Comparison of ENCODE assay signal across 1 cellular context in genomic region chr13:46104868-46105267, GRCh38.
A peak's percentile ranks its signal among the peaks of the same experiment; 100 is the strongest.
TF ChIP-seq lines count a peak whose summit lies in the region.

Gene CPB2, minus strand, starts transcription at chr13:46105033. Its CDS starts 24 bp downstream, at chr13:46105009.

TF ChIP-seq in HepG2, 621 proteins besides CTCF, POLR2A, EP300 and RAD21 (continued from another document and continues in another):
- TF ChIP-seq DRAP1 (CRISPR knock-in tag; IDR thresholded peaks at IDR 0.05) (peak; percentile 61), NFYC (CRISPR knock-in tag; IDR thresholded peaks at IDR 0.05) (no peak), SP140L (CRISPR knock-in tag; IDR thresholded peaks at IDR 0.05; ENCODE audit: borderline replicate concordance) (0 out of 2 replicates have a peak, but pooled peaks have one; percentile 71), ZNF776 (CRISPR knock-in tag; IDR thresholded peaks at IDR 0.05) (no peak), HMG20B (CRISPR knock-in tag; conservative IDR thresholded peaks at IDR 0.05) (0 out of 2 replicates have a peak, but pooled peaks have one; percentile 27), KDM1A (CRISPR knock-in tag; IDR thresholded peaks at IDR 0.05) (no peak), ZNF879 (CRISPR knock-in tag; IDR thresholded peaks at IDR 0.05) (no peak), DMAP1 (CRISPR knock-in tag; IDR thresholded peaks at IDR 0.05) (peak; percentile 71; the same call in 1 of the 2 replicates), SP1 (IDR thresholded peaks at IDR 0.05) (no peak), SP1 (CRISPR knock-in tag; IDR thresholded peaks at IDR 0.05) (no peak), NR2F1 (CRISPR knock-in tag; IDR thresholded peaks at IDR 0.05) (no peak), FOXC1 (CRISPR knock-in tag; IDR thresholded peaks at IDR 0.05; ENCODE audit: borderline replicate concordance) (no peak), CENPT (CRISPR knock-in tag; IDR thresholded peaks at IDR 0.05; ENCODE audit: low read depth) (no peak), ZNF576 (CRISPR knock-in tag; IDR thresholded peaks at IDR 0.05) (no peak), LBX2 (CRISPR knock-in tag; IDR thresholded peaks at IDR 0.05; ENCODE audit: borderline replicate concordance) (no peak), MED13 (CRISPR knock-in tag; IDR thresholded peaks at IDR 0.05) (no peak), ZNF703 (CRISPR knock-in tag; IDR thresholded peaks at IDR 0.05; ENCODE audit: borderline replicate concordance) (no peak), ZNF629 (CRISPR knock-in tag; conservative IDR thresholded peaks at IDR 0.05) (peak; percentile 95), ELF1 (CRISPR knock-in tag; IDR thresholded peaks at IDR 0.05) (no peak), TOE1 (CRISPR knock-in tag; IDR thresholded peaks at IDR 0.05) (no peak; the same call in 1 of the 2 replicates), ZNF501 (CRISPR knock-in tag; IDR thresholded peaks at IDR 0.05) (no peak), JDP2 (CRISPR knock-in tag; IDR thresholded peaks at IDR 0.05; ENCODE audit: borderline replicate concordance) (no peak), ZNF24 (IDR thresholded peaks at IDR 0.05) (no peak), HNRNPUL1 (IDR thresholded peaks at IDR 0.05; ENCODE audit: low read depth, low read length) (peak; percentile 72; the same call in 1 of the 2 replicates), RFX3 (CRISPR knock-in tag; IDR thresholded peaks at IDR 0.05) (no peak), NCOA2 (CRISPR knock-in tag; IDR thresholded peaks at IDR 0.05) (peak; percentile 77), KDM6A (CRISPR knock-in tag; IDR thresholded peaks at IDR 0.05; ENCODE audit: low read depth) (peak; percentile 73; the same call in 1 of the 2 replicates), HDAC6 (IDR thresholded peaks at IDR 0.05; ENCODE audit: low read depth, low read length) (no peak), KAT2B (IDR thresholded peaks at IDR 0.05; ENCODE audit: borderline replicate concordance, low read depth, low read length) (no peak), ZSCAN29 (CRISPR knock-in tag; conservative IDR thresholded peaks at IDR 0.05) (0 out of 2 replicates have a peak, but pooled peaks have one; percentile 24), ATF1 (CRISPR knock-in tag; IDR thresholded peaks at IDR 0.05) (peak; percentile 59; the same call in 1 of the 2 replicates), STAT6 (CRISPR knock-in tag; IDR thresholded peaks at IDR 0.05; ENCODE audit: borderline replicate concordance) (no peak), ZSCAN20 (CRISPR knock-in tag; IDR thresholded peaks at IDR 0.05; ENCODE audit: borderline replicate concordance) (no peak), ZNF781 (CRISPR knock-in tag; IDR thresholded peaks at IDR 0.05; ENCODE audit: borderline replicate concordance, not compliant biosample characterization) (no peak), HNRNPL (IDR thresholded peaks at IDR 0.05; ENCODE audit: low read depth, low read length) (no peak), MXD4 (CRISPR knock-in tag; IDR thresholded peaks at IDR 0.05) (no peak; the same call in 1 of the 2 replicates), ZSCAN12 (CRISPR knock-in tag; IDR thresholded peaks at IDR 0.05) (no peak), CBX2 (IDR thresholded peaks at IDR 0.05; ENCODE audit: low read depth, low read length) (no peak), CBX2 (CRISPR knock-in tag; IDR thresholded peaks at IDR 0.05; ENCODE audit: low read depth) (no peak), ZFP82 (CRISPR knock-in tag; IDR thresholded peaks at IDR 0.05; ENCODE audit: borderline replicate concordance) (no peak), DNMT3B (CRISPR knock-in tag; conservative IDR thresholded peaks at IDR 0.05) (no peak), ZEB1 (IDR thresholded peaks at IDR 0.05; ENCODE audit: insufficient replicate concordance, low read depth) (no peak), GZF1 (CRISPR knock-in tag; IDR thresholded peaks at IDR 0.05) (no peak), ZNF761 (CRISPR knock-in tag; conservative IDR thresholded peaks at IDR 0.05) (no peak)
- TF ChIP-seq, protein P1, sequence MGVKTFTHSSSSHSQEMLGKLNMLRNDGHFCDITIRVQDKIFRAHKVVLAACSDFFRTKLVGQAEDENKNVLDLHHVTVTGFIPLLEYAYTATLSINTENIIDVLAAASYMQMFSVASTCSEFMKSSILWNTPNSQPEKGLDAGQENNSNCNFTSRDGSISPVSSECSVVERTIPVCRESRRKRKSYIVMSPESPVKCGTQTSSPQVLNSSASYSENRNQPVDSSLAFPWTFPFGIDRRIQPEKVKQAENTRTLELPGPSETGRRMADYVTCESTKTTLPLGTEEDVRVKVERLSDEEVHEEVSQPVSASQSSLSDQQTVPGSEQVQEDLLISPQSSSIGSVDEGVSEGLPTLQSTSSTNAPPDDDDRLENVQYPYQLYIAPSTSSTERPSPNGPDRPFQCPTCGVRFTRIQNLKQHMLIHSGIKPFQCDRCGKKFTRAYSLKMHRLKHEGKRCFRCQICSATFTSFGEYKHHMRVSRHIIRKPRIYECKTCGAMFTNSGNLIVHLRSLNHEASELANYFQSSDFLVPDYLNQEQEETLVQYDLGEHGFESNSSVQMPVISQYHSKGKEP (CRISPR knock-in tag; IDR thresholded peaks at IDR 0.05) = no peak
- TF ChIP-seq, protein P2, sequence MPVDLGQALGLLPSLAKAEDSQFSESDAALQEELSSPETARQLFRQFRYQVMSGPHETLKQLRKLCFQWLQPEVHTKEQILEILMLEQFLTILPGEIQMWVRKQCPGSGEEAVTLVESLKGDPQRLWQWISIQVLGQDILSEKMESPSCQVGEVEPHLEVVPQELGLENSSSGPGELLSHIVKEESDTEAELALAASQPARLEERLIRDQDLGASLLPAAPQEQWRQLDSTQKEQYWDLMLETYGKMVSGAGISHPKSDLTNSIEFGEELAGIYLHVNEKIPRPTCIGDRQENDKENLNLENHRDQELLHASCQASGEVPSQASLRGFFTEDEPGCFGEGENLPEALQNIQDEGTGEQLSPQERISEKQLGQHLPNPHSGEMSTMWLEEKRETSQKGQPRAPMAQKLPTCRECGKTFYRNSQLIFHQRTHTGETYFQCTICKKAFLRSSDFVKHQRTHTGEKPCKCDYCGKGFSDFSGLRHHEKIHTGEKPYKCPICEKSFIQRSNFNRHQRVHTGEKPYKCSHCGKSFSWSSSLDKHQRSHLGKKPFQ (CRISPR knock-in tag; IDR thresholded peaks at IDR 0.05; ENCODE audit: insufficient replicate concordance) = no peak
- TF ChIP-seq, protein P3, sequence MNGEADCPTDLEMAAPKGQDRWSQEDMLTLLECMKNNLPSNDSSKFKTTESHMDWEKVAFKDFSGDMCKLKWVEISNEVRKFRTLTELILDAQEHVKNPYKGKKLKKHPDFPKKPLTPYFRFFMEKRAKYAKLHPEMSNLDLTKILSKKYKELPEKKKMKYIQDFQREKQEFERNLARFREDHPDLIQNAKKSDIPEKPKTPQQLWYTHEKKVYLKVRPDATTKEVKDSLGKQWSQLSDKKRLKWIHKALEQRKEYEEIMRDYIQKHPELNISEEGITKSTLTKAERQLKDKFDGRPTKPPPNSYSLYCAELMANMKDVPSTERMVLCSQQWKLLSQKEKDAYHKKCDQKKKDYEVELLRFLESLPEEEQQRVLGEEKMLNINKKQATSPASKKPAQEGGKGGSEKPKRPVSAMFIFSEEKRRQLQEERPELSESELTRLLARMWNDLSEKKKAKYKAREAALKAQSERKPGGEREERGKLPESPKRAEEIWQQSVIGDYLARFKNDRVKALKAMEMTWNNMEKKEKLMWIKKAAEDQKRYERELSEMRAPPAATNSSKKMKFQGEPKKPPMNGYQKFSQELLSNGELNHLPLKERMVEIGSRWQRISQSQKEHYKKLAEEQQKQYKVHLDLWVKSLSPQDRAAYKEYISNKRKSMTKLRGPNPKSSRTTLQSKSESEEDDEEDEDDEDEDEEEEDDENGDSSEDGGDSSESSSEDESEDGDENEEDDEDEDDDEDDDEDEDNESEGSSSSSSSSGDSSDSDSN (CRISPR knock-in tag; IDR thresholded peaks at IDR 0.05) = no peak
- TF ChIP-seq, protein P4, sequence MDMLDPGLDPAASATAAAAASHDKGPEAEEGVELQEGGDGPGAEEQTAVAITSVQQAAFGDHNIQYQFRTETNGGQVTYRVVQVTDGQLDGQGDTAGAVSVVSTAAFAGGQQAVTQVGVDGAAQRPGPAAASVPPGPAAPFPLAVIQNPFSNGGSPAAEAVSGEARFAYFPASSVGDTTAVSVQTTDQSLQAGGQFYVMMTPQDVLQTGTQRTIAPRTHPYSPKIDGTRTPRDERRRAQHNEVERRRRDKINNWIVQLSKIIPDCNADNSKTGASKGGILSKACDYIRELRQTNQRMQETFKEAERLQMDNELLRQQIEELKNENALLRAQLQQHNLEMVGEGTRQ (IDR thresholded peaks at IDR 0.05; ENCODE audit: low read depth, low read length) = no peak
- TF ChIP-seq, protein P4 (CRISPR knock-in tag; IDR thresholded peaks at IDR 0.05; ENCODE audit: borderline replicate concordance) = no peak
- TF ChIP-seq, protein P5, sequence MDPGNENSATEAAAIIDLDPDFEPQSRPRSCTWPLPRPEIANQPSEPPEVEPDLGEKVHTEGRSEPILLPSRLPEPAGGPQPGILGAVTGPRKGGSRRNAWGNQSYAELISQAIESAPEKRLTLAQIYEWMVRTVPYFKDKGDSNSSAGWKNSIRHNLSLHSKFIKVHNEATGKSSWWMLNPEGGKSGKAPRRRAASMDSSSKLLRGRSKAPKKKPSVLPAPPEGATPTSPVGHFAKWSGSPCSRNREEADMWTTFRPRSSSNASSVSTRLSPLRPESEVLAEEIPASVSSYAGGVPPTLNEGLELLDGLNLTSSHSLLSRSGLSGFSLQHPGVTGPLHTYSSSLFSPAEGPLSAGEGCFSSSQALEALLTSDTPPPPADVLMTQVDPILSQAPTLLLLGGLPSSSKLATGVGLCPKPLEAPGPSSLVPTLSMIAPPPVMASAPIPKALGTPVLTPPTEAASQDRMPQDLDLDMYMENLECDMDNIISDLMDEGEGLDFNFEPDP (CRISPR knock-in tag; conservative IDR thresholded peaks at IDR 0.05) = no peak
- TF ChIP-seq, protein P6, sequence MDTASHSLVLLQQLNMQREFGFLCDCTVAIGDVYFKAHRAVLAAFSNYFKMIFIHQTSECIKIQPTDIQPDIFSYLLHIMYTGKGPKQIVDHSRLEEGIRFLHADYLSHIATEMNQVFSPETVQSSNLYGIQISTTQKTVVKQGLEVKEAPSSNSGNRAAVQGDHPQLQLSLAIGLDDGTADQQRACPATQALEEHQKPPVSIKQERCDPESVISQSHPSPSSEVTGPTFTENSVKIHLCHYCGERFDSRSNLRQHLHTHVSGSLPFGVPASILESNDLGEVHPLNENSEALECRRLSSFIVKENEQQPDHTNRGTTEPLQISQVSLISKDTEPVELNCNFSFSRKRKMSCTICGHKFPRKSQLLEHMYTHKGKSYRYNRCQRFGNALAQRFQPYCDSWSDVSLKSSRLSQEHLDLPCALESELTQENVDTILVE (CRISPR knock-in tag; IDR thresholded peaks at IDR 0.05) = peak; percentile 64; the same call in 1 of the 2 replicates
